Comparison of ENCODE assay signal across 8 cellular contexts in the genomic region with DNA sequence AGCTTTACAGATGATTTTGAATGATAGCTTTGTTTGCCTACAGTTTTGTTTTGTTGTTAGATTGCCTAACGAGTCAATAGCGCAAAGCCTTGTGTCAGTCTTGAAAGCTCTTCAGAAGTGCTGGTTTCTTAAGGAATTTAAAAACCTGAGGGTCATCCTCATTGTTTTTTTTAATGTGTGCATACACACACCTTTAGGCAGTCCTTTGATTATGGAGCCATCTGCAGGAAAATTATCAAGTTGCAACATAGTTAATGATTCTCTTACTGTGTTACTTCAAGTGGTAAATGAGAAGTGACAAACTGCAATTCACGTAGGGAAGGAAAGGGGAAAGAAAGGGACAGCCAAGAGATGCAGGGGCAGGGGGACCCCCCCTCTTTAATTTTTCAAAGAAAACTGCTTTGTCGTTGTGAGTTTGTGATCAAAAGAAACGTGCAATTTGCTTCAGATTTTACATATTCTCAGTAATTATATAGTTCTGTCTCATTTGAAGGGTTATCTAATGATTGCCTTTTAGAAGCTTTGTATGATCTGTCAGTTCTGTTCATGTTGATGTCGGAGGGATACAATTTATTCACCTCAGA.
DNase-seq lines count a peak whose midpoint lies in the region; ATAC-seq and TF ChIP-seq lines count a peak whose summit lies in the region.

No MANE protein-coding gene starts in this region.

- H3K27ac ChIP-seq in HL-60 (replicated peaks) = no peak overlapping the region

- TF ChIP-seq CTCF in HL-60 (IDR thresholded peaks at IDR 0.05; ENCODE audit: insufficient read depth, low read length) = no peak
- peak; percentile 42 for TF ChIP-seq CTCF in fibroblast of pulmonary artery (IDR thresholded peaks at IDR 0.05; ENCODE audit: low read length, missing control alignments)
- peak; percentile 37 for TF ChIP-seq CTCF in progenitor cell of endocrine pancreas (IDR thresholded peaks at IDR 0.05; ENCODE audit: unreplicated experiment)

- no peak overlapping the region for H3K4me3 Mint-ChIP-seq in progenitor cell of endocrine pancreas (ENCODE audit: low read depth)

- peak overlapping the region; percentile 37 for H3K27ac Mint-ChIP-seq in progenitor cell of endocrine pancreas

- no peaks in the 10 kb centered on the region for H3K27me3 Mint-ChIP-seq in progenitor cell of endocrine pancreas

- H3K4me3 ChIP-seq in HL-60 (replicated peaks; ENCODE audit: insufficient read depth, low read length) (no peak overlapping the region), fibroblast of pulmonary artery (replicated peaks; ENCODE audit: low read depth, low read length) (no peak overlapping the region), H7 (ENCODE audit: insufficient read depth, low read depth, low read length) (no peak overlapping the region)

- peaks cover 40% of the 10 kb centered on the region for H3K4me1 Mint-ChIP-seq in progenitor cell of endocrine pancreas (ENCODE audit: low read depth)

- no peaks in the 10 kb centered on the region for H3K9me3 Mint-ChIP-seq in progenitor cell of endocrine pancreas (ENCODE audit: low read depth)

- DNase-seq in DMS79 (lab: John Stamatoyannopoulos, UW) (peak; percentile 18), HL-60 (ENCODE audit: low read depth in 1 of 2, low spot score in 1 of 2) (peak; percentile 18 to 36), RKO (ENCODE audit: low spot score) (peak; percentile 54), fibroblast of pulmonary artery (ENCODE audit: low read depth) (peak; percentile 73), progenitor cell of endocrine pancreas (ENCODE audit: low spot score, unreplicated experiment) (no peak), COLO668 (lab: John Stamatoyannopoulos, UW; ENCODE audit: unreplicated experiment) (no peak), H7 (no peak)

- no peaks in the 10 kb centered on the region for H3K27me3 ChIP-seq in HL-60 (ENCODE audit: insufficient read depth, poor library complexity, severe bottlenecking)
- H3K27me3 ChIP-seq in H7 (ENCODE audit: control insufficient read depth, insufficient read depth, low read length) = no peaks in the 10 kb centered on the region

- no peak for ATAC-seq in HG02973 (IDR thresholded peaks at IDR 0.05; ENCODE audit: unreplicated experiment)

- no peaks in the 10 kb centered on the region for H3K36me3 ChIP-seq in H7 (replicated peaks; ENCODE audit: control insufficient read depth, insufficient read depth, low read length)

- H3K36me3 Mint-ChIP-seq in progenitor cell of endocrine pancreas (ENCODE audit: insufficient read depth) = peaks cover 1% of the 10 kb centered on the region

Comparison
In these comparisons a context has a peak if more than half of its experiments do, and no peak if none do; other contexts are left out.
1. DNase-seq: peak in DMS79 (single experiment), HL-60 (2 of 2), RKO (single experiment) and fibroblast of pulmonary artery (single experiment); none in progenitor cell of endocrine pancreas (single experiment), COLO668 (single experiment) and H7 (single experiment).